Comparison of ENCODE assay signal across 16 cellular contexts in genomic region chr10:70139151-70139996, GRCh38. TPM values are rescaled to one million over a fixed set of nuclear protein-coding genes. Genes with fewer than 3 reads are reported as not detected.
DNase-seq lines count a peak whose midpoint lies in the region; ATAC-seq and TF ChIP-seq lines count a peak whose summit lies in the region.
"Had no signal": no experiment of that assay in that cellular context is flagged by ENCODE, and none has a peak within 500 bp of the region (broad histone marks: within the 10 kb centered on the region; RNA-seq: fewer than 3 reads in every experiment).

No MANE protein-coding gene starts in this region.

- TF ChIP-seq CTCF in HCT116 (IDR thresholded peaks at IDR 0.05 in 2 of 3, conservative IDR thresholded peaks at IDR 0.05 in 1 of 3; ENCODE audit: borderline replicate concordance in 1 of 3, insufficient read depth in 1 of 3, low read depth in 2 of 3, low read length in 2 of 3) (no peak), stomach (IDR thresholded peaks at IDR 0.05) (no peak)

- H3K36me3 ChIP-seq in HCT116 (ENCODE audit: control insufficient read depth in 1 of 2, insufficient read depth in 2 of 2, low read length in 2 of 2) = no peaks in the 10 kb centered on the region
- peaks cover 6 to 27% (median 12%) of the 10 kb centered on the region in 4 donors for H3K36me3 ChIP-seq in stomach

- H3K4me2 ChIP-seq in HCT116 (ENCODE audit: low read length) = no peak overlapping the region
- H3K4me2 ChIP-seq: PC-9 had no signal

- no peak for TF ChIP-seq EP300 in stomach (IDR thresholded peaks at IDR 0.05)

- BruUV-seq in HCT116 (replicated peaks; lab: Mats Ljungman, UMichigan) = no TSS peak

- no peak for TF ChIP-seq RAD21 in HCT116 (IDR thresholded peaks at IDR 0.05; ENCODE audit: low read depth)

- H3K79me2 ChIP-seq in HCT116 (ENCODE audit: insufficient read depth, low read length) = no peaks in the 10 kb centered on the region; the same call in 1 of the 2 replicates

- H3K9ac ChIP-seq in HCT116 (ENCODE audit: low read length) = no peak overlapping the region

- intact Hi-C loops in HCT116 (cut with micrococcal nuclease) = no loop called here
- intact Hi-C loops in stomach (cut with DNase I; ENCODE audit: low total_unique reads) = no loop called here

- no peaks in the 10 kb centered on the region for H3K27me3 ChIP-seq in HCT116 (ENCODE audit: insufficient read depth, low read length)
- no peaks in the 10 kb centered on the region for H3K27me3 ChIP-seq in stomach

- RAD21 ChIA-PET in HCT116 (lab: Charles Lee; ENCODE audit: low non-redundant PET in 1 of 2, low total read pairs in 2 of 2, uncharacterized antibody in 2 of 2, unreplicated experiment in 2 of 2) = no interaction called here

- no peak overlapping the region for H3K4me3 ChIP-seq in HCT116 (replicated peaks in 1 of 2; ENCODE audit: low read depth in 1 of 2, low read length in 2 of 2)
- H3K4me3 ChIP-seq in stomach = no peak overlapping the region
- H3K4me3 ChIP-seq: K562, PC-9 had no signal

- CTCF ChIA-PET in HCT116 (lab: Charles Lee) = interaction anchor here (0.6 to 1.2 kb wide), 2 partner anchors 23 to 130 kb away, joined by 3 read pairs; no protein-coding TSS in a partner anchor

- POLR2A ChIA-PET in HCT116 (lab: Charles Lee) = no interaction called here

- H3K4me1 ChIP-seq in HCT116 (ENCODE audit: control insufficient read depth in 1 of 2, insufficient read depth in 2 of 2, low read length in 2 of 2) (peaks cover under 1 to 20% of the 10 kb centered on the region in 2 experiments; a peak in 3 of 4 replicates), stomach (peaks cover 0 to 15% (median 5%) of the 10 kb centered on the region in 4 donors)

- H2AFZ ChIP-seq in HCT116 (ENCODE audit: low read depth, low read length, poor library complexity, severe bottlenecking) = no peak overlapping the region
- H2AFZ ChIP-seq: PC-9 had no signal

- H3K27ac ChIP-seq in HCT116 (ENCODE audit: low read depth, low read length) (no peak overlapping the region), epithelial cell of prostate (peak overlapping the region; percentile 73), stomach (peak overlapping the region in 2 of 5 donors; percentile 48 to 62)
- H3K27ac ChIP-seq: C4-2B, PC-9 had no signal

- TF ChIP-seq POLR2A in HCT116 (IDR thresholded peaks at IDR 0.05; ENCODE audit: borderline replicate concordance, extremely low read depth, insufficient read depth, insufficient read length) = no peak
- TF ChIP-seq POLR2A in stomach (IDR thresholded peaks at IDR 0.05) = no peak

- peak; percentile 38; the same call in 1 of the 2 replicates for ATAC-seq in HCT116
- no peak for ATAC-seq in HG02885 (IDR thresholded peaks at IDR 0.05; ENCODE audit: poor library complexity, unreplicated experiment)
- ATAC-seq: K562 had no signal

- no peaks in the 10 kb centered on the region for H3K9me2 ChIP-seq in HCT116 (ENCODE audit: insufficient read depth)

- H3K9me3 ChIP-seq in HCT116 (ENCODE audit: control insufficient read depth in 1 of 2, insufficient read depth in 1 of 2, low read depth in 1 of 2, low read length in 2 of 2) (no peaks in the 10 kb centered on the region), stomach (no peaks in the 10 kb centered on the region)

- 93 to 95% (median 95%) methylated on average over 11 of the region's 11 CpGs for WGBS in stomach, 5 donors

- no peaks in the 10 kb centered on the region for H4K20me1 ChIP-seq in HCT116 (ENCODE audit: insufficient read depth)

- DNase-seq in activated CD8-positive, alpha-beta memory T cell treated with anti-CD3 and anti-CD28 coated beads, Interleukin-2, amount 50 U/mL, for 48 hours = peak; percentile 50
- DNase-seq in activated CD8-positive, alpha-beta memory T cell treated with anti-CD3 and anti-CD28 coated beads for 24 hours = no peak
- DNase-seq in HCT116 (ENCODE audit: low read depth, low spot score) (no peak), epithelial cell of prostate (ENCODE audit: low read depth, low spot score) (no peak), stomach (peak; percentile 22), NCI-H2171 treated with DMSO at 0.1 percent for 48 hours (lab: John Stamatoyannopoulos, UW) (no peak), RKO (ENCODE audit: low spot score) (no peak)
- DNase-seq: HCEC 1CT, NCI-H1436 treated with DMSO at 0.1 percent for 48 hours, NCI-H2081 treated with DMSO at 0.1 percent for 48 hours, NCI-H69, PC-9, Right ventricle myocardium superior had no signal

TF ChIP-seq in HCT116, 20 proteins besides CTCF, POLR2A, EP300 and RAD21:
- no peak for TF ChIP-seq FOSL1 (IDR thresholded peaks at IDR 0.05; ENCODE audit: low read depth)
- no peak for TF ChIP-seq EGR1 (IDR thresholded peaks at IDR 0.05; ENCODE audit: low read depth)
- no peak for TF ChIP-seq CBX3 (IDR thresholded peaks at IDR 0.05; ENCODE audit: low read depth)

RNA-seq across cellular contexts. Expression of gene AIFM2, which starts 6.7 kb away (rescaled TPM):
- 20.0 TPM for total RNA-seq in HCT116 (2021; ENCODE audit: unreplicated experiment)
- 21.4 and 25.9 TPM in 2 replicates for polyA plus RNA-seq in HCT116 (2012)
- total RNA-seq in stomach = 10 to 100 TPM in 1 of 5 donors, 1 to 10 TPM in 4; 4.5 to 12.9 (median 5.8) TPM
- 10 to 100 TPM in 2 of 3 donors, 1 to 10 TPM in 1; 6.3 to 14.5 (median 10.6) TPM for polyA plus RNA-seq in stomach

RNA-seq across cellular contexts. Expression of gene TYSND1, which starts 7.1 kb away (rescaled TPM):
- 13.6 TPM for total RNA-seq in HCT116 (2021; ENCODE audit: unreplicated experiment)
- 9.7 and 9.9 TPM in 2 replicates for polyA plus RNA-seq in HCT116 (2012)
- total RNA-seq in stomach = 10 to 100 TPM in 1 of 5 donors, 1 to 10 TPM in 4; 1.2 to 79.4 (median 3.9) TPM
- 10 to 100 TPM in 1 of 3 donors, 1 to 10 TPM in 2; 4.8 to 16.3 (median 5.5) TPM for polyA plus RNA-seq in stomach

RNA-seq across cellular contexts. Expression of gene SAR1A, which starts 30.9 kb away (rescaled TPM):
- total RNA-seq in HCT116 (2021; ENCODE audit: unreplicated experiment) (86.9 TPM), stomach (100 to 1,000 TPM in 1 of 5 donors, 10 to 100 TPM in 3, 1 to 10 TPM in 1; 8.7 to 178 (median 48.0) TPM)
- 37.1 and 43.0 TPM in 2 replicates for polyA plus RNA-seq in HCT116 (2012)
- polyA plus RNA-seq in stomach = 10 to 100 TPM; 23.2 to 31.0 (median 30.0) TPM

Comparison
In these comparisons a context has a peak if more than half of its experiments do, and no peak if none do; other contexts are left out.
1. DNase-seq: peak in activated CD8-positive, alpha-beta memory T cell treated with anti-CD3 and anti-CD28 coated beads, Interleukin-2, amount 50 U/mL, for 48 hours (single experiment) and stomach (single experiment); none in activated CD8-positive, alpha-beta memory T cell treated with anti-CD3 and anti-CD28 coated beads for 24 hours (single experiment), HCT116 (single experiment), epithelial cell of prostate (single experiment), NCI-H2171 treated with DMSO at 0.1 percent for 48 hours (single experiment) and RKO (single experiment).